Comparison of ENCODE assay signal across 1 cellular context in genomic region chr17:39450847-39451581, GRCh38.
TF ChIP-seq lines count a peak whose summit lies in the region.

MED1 (minus strand) TSS chr17:39451263; CDS start chr17:39451062, 201 bp downstream.

TF ChIP-seq in A549, 52 proteins besides CTCF, POLR2A, EP300 and RAD21 (continued from another document):
- TF ChIP-seq HDAC2 (IDR thresholded peaks at IDR 0.05), result no peak
- TF ChIP-seq KDM5A (IDR thresholded peaks at IDR 0.05), result peak; percentile 98
- peak; percentile 79 to 87 for TF ChIP-seq JUN (IDR thresholded peaks at IDR 0.05)
- no peak for TF ChIP-seq MYC (IDR thresholded peaks at IDR 0.05; ENCODE audit: borderline replicate concordance, low read length)
- no peak for TF ChIP-seq PBX3 (IDR thresholded peaks at IDR 0.05)
